In genomic region chr5:142713151-142713706, GRCh38 we compare ENCODE assay signal across 8 cellular contexts. TPM values are rescaled to one million over a fixed set of nuclear protein-coding genes. Genes with fewer than 3 reads are reported as not detected.
DNase-seq lines count a peak whose midpoint lies in the region; ATAC-seq and TF ChIP-seq lines count a peak whose summit lies in the region.

No MANE protein-coding gene starts in this region.

- POLR2A ChIA-PET in activated CD8-positive, alpha-beta T cell treated with anti-CD3 and anti-CD28 coated beads for 36 hours (lab: Charles Lee) = interaction anchor here (0.8 kb wide), 2 partner anchors 36 to 174 kb away, joined by 3 to 4 read pairs; no protein-coding TSS in a partner anchor

- peak overlapping the region; percentile 72 for H3K4me3 Mint-ChIP-seq in activated CD8-positive, alpha-beta T cell treated with anti-CD3 and anti-CD28 coated beads for 36 hours

- ATAC-seq in GM19351 (IDR thresholded peaks at IDR 0.05; ENCODE audit: unreplicated experiment) (peak; percentile 96), HG03469 (IDR thresholded peaks at IDR 0.05; ENCODE audit: unreplicated experiment) (peak; percentile 92)
- peak; percentile 97 for ATAC-seq in activated CD8-positive, alpha-beta T cell treated with anti-CD3 and anti-CD28 coated beads for 36 hours

- peaks cover 3% of the 10 kb centered on the region for H3K9me3 Mint-ChIP-seq in activated CD8-positive, alpha-beta T cell treated with anti-CD3 and anti-CD28 coated beads for 36 hours

- peaks cover 5% of the 10 kb centered on the region for H3K4me1 Mint-ChIP-seq in activated CD8-positive, alpha-beta T cell treated with anti-CD3 and anti-CD28 coated beads for 36 hours (ENCODE audit: low read depth)

- H3K27me3 Mint-ChIP-seq in activated CD8-positive, alpha-beta T cell treated with anti-CD3 and anti-CD28 coated beads for 36 hours = no peaks in the 10 kb centered on the region

- CTCF ChIA-PET in activated CD8-positive, alpha-beta T cell treated with anti-CD3 and anti-CD28 coated beads for 36 hours (lab: Charles Lee) = interaction anchor here (0.5 to 30.6 kb wide), 83 partner anchors 10 to 485 kb away, joined by 3 to 673 read pairs (median 5); partner anchors contain the start of gene ARHGAP26

- peak; percentile 100 for TF ChIP-seq CTCF in C4-2B (conservative IDR thresholded peaks at IDR 0.05)
- peak; percentile 93 for TF ChIP-seq CTCF in activated CD8-positive, alpha-beta T cell treated with anti-CD3 and anti-CD28 coated beads for 36 hours (IDR thresholded peaks at IDR 0.05)

- peak overlapping the region; percentile 50 for H3K27ac ChIP-seq in C4-2B

- DNase-seq in NCI-H774 (lab: John Stamatoyannopoulos, UW) = peak; percentile 81
- peak; percentile 92 for DNase-seq in activated CD8-positive, alpha-beta T cell treated with anti-CD3 and anti-CD28 coated beads for 36 hours
- peak; percentile 70 for DNase-seq in effector CD4-positive, alpha-beta T cell
- peak; percentile 81 to 88 for DNase-seq in lung microvascular endothelial cell (ENCODE audit: low read depth in 2 of 2)
- DNase-seq in stimulated activated CD4-positive, alpha-beta T cell treated with anti-CD3 and anti-CD28 coated beads, TNF-alpha, amount 100 ng/mL, for 4 hours (ENCODE audit: low read depth in 3 of 3) = peak; percentile 70 to 73 (median 72)

- H3K36me3 Mint-ChIP-seq in activated CD8-positive, alpha-beta T cell treated with anti-CD3 and anti-CD28 coated beads for 36 hours (ENCODE audit: low read depth) = no peaks in the 10 kb centered on the region

- peak overlapping the region; percentile 40 for H3K27ac Mint-ChIP-seq in activated CD8-positive, alpha-beta T cell treated with anti-CD3 and anti-CD28 coated beads for 36 hours

- intact Hi-C loops in activated CD8-positive, alpha-beta T cell treated with anti-CD3 and anti-CD28 coated beads for 36 hours (cut with micrococcal nuclease) = no loop called here

RNA-seq across cellular contexts. Expression of gene FGF1, which starts 27.3 kb away (rescaled TPM):
- total RNA-seq in activated CD8-positive, alpha-beta T cell treated with anti-CD3 and anti-CD28 coated beads for 36 hours = not detected
- under 0.01 and 0.20 TPM in 2 replicates for total RNA-seq in lung microvascular endothelial cell

RNA-seq across cellular contexts. Expression of gene ARHGAP26, which starts 56.9 kb away (rescaled TPM):
- 10 to 100 TPM; 12.7 to 18.0 TPM for total RNA-seq in activated CD8-positive, alpha-beta T cell treated with anti-CD3 and anti-CD28 coated beads for 36 hours
- 15.7 and 34.5 TPM in 2 replicates for total RNA-seq in lung microvascular endothelial cell

Comparison
In these comparisons a context has a peak if more than half of its experiments do, and no peak if none do; other contexts are left out.
1. Peak in every context shown above with its lines: DNase-seq, ATAC-seq and H3K27ac ChIP-seq.